Comparison of ENCODE assay signal across 12 cellular contexts in the genomic region with DNA sequence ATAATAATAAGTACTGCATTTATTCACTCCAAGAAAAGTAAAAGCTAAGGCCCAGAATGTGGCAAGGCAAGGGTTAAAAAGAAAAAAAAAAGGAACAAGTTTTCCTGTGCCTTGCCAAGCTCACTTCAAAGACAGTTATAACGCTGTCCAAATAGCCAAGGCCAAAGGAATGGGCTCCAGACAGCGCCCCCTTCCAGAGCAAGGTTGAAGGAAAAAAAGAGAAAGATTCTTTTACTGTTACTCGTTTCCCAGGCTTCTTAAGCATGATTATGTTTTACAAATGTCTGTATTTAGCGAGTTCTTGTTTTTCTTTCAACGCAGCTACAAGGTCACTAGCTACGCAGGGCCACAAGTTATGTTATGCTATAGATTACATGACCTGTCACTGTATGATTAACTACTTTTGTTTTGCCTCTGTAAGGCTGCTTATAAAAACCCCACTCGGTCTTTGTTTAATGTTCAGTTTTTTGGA. TPM values are rescaled to one million over a fixed set of nuclear protein-coding genes. Genes with fewer than 3 reads are reported as not detected.
DNase-seq lines count a peak whose midpoint lies in the region; ATAC-seq and TF ChIP-seq lines count a peak whose summit lies in the region.
"Had no signal": no experiment of that assay in that cellular context is flagged by ENCODE, and none has a peak within 500 bp of the region (broad histone marks: within the 10 kb centered on the region; RNA-seq: fewer than 3 reads in every experiment).

No MANE protein-coding gene starts in this region.

- peaks cover 8% of the 10 kb centered on the region for H3K27me3 Mint-ChIP-seq in GM23338 (ENCODE audit: insufficient read depth, low read depth, poor library complexity)
- peaks cover 4% of the 10 kb centered on the region for H3K27me3 Mint-ChIP-seq in glutamatergic neuron (ENCODE audit: unreplicated experiment)
- H3K27me3 Mint-ChIP-seq in activated naive CD4-positive, alpha-beta T cell treated with anti-CD3 and anti-CD28 coated beads, Interleukin-2, amount 10 ng/mL, durations not matched to agents 7 days and 5 days: peaks cover 4% of the 10 kb centered on the region
- no peaks in the 10 kb centered on the region for H3K27me3 Mint-ChIP-seq in T-helper 2 cell treated with Interferon-gamma antibody and Interleukin-4, amounts not matched to agents 5 μg/mL and 100 μg/mL, for 36 hours (ENCODE audit: low read depth)
- H3K27me3 Mint-ChIP-seq: CD4-positive, CD25-positive, alpha-beta regulatory T cell; natural killer cell treated with Interleukin-12 subunit alpha and Interleukin-12 subunit beta and Interleukin-15 and Interleukin-18, amount 100 ng/mL, for 72 hours had no signal

- peak; percentile 80 for DNase-seq in GM23338 (ENCODE audit: low spot score)
- peak; percentile 22 for DNase-seq in glutamatergic neuron
- no peak for DNase-seq in activated naive CD4-positive, alpha-beta T cell treated with anti-CD3 and anti-CD28 coated beads, Interleukin-2, amount 10 ng/mL, durations not matched to agents 7 days and 5 days
- DNase-seq in stimulated activated CD8-positive, alpha-beta memory T cell treated with anti-CD3 and anti-CD28 coated beads, Interleukin-4, amount 100 ng/mL, for 48 hours: no peak
- DNase-seq in T-helper 2 cell treated with Interferon-gamma antibody and Interleukin-4, amounts not matched to agents 5 μg/mL and 100 μg/mL, for 36 hours (ENCODE audit: low spot score): no peak
- DNase-seq in dedifferentiated amniotic fluid mesenchymal stem cell (ENCODE audit: extremely low spot score): no peak
- DNase-seq: activated CD4-positive, alpha-beta T cell treated with anti-CD3 and anti-CD28 coated beads for 4 hours; CD4-positive, CD25-positive, alpha-beta regulatory T cell; MG63 had no signal

- H2AFZ ChIP-seq in GM23338: 0 out of 2 replicates have a peak overlapping the region, but pooled peaks have one; percentile 64

- H3F3A ChIP-seq in GM23338 (replicated peaks; ENCODE audit: low read depth): 0 out of 2 replicates have a peak, but pooled peaks cover 3% of the 10 kb centered on the region

- no peak overlapping the region for H3K4me3 Mint-ChIP-seq in GM23338
- no peak overlapping the region for H3K4me3 Mint-ChIP-seq in glutamatergic neuron (ENCODE audit: unreplicated experiment)
- no peak overlapping the region for H3K4me3 Mint-ChIP-seq in activated naive CD4-positive, alpha-beta T cell treated with anti-CD3 and anti-CD28 coated beads, Interleukin-2, amount 10 ng/mL, durations not matched to agents 7 days and 5 days
- no peak overlapping the region for H3K4me3 Mint-ChIP-seq in T-helper 2 cell treated with Interferon-gamma antibody and Interleukin-4, amounts not matched to agents 5 μg/mL and 100 μg/mL, for 36 hours
- H3K4me3 Mint-ChIP-seq: CD4-positive, CD25-positive, alpha-beta regulatory T cell; natural killer cell treated with Interleukin-12 subunit alpha and Interleukin-12 subunit beta and Interleukin-15 and Interleukin-18, amount 100 ng/mL, for 72 hours had no signal

- H3K9me3 Mint-ChIP-seq in GM23338: peaks cover 7% of the 10 kb centered on the region
- no peaks in the 10 kb centered on the region for H3K9me3 Mint-ChIP-seq in glutamatergic neuron (ENCODE audit: unreplicated experiment)
- H3K9me3 Mint-ChIP-seq in activated naive CD4-positive, alpha-beta T cell treated with anti-CD3 and anti-CD28 coated beads, Interleukin-2, amount 10 ng/mL, durations not matched to agents 7 days and 5 days: no peaks in the 10 kb centered on the region
- no peaks in the 10 kb centered on the region for H3K9me3 Mint-ChIP-seq in T-helper 2 cell treated with Interferon-gamma antibody and Interleukin-4, amounts not matched to agents 5 μg/mL and 100 μg/mL, for 36 hours
- H3K9me3 Mint-ChIP-seq: natural killer cell treated with Interleukin-12 subunit alpha and Interleukin-12 subunit beta and Interleukin-15 and Interleukin-18, amount 100 ng/mL, for 72 hours had no signal

- no peaks in the 10 kb centered on the region for H3K4me1 ChIP-seq in GM23338 (ENCODE audit: insufficient read depth)

- no peaks in the 10 kb centered on the region for H3K79me2 ChIP-seq in GM23338 (replicated peaks; ENCODE audit: insufficient read depth)

- no peaks in the 10 kb centered on the region for H3K4me1 Mint-ChIP-seq in GM23338
- no peaks in the 10 kb centered on the region for H3K4me1 Mint-ChIP-seq in glutamatergic neuron (ENCODE audit: low read depth, unreplicated experiment)
- H3K4me1 Mint-ChIP-seq in activated naive CD4-positive, alpha-beta T cell treated with anti-CD3 and anti-CD28 coated beads, Interleukin-2, amount 10 ng/mL, durations not matched to agents 7 days and 5 days: no peaks in the 10 kb centered on the region
- no peaks in the 10 kb centered on the region for H3K4me1 Mint-ChIP-seq in T-helper 2 cell treated with Interferon-gamma antibody and Interleukin-4, amounts not matched to agents 5 μg/mL and 100 μg/mL, for 36 hours (ENCODE audit: low read depth)
- H3K4me1 Mint-ChIP-seq: CD4-positive, CD25-positive, alpha-beta regulatory T cell had no signal

- H3K27me3 ChIP-seq in GM23338 (ENCODE audit: insufficient read depth): no peaks in the 10 kb centered on the region
- H3K27me3 ChIP-seq: MG63 had no signal

- no peaks in the 10 kb centered on the region for H3K9me2 ChIP-seq in GM23338 (ENCODE audit: insufficient read depth)

- no peak overlapping the region for H3K4me3 ChIP-seq in GM23338
- H3K4me3 ChIP-seq: MG63 had no signal

- CTCF ChIA-PET in activated naive CD4-positive, alpha-beta T cell treated with anti-CD3 and anti-CD28 coated beads, Interleukin-2, amount 10 ng/mL, durations not matched to agents 7 days and 5 days (lab: Charles Lee): no interaction called here

- no peaks in the 10 kb centered on the region for H4K20me1 ChIP-seq in GM23338 (replicated peaks; ENCODE audit: insufficient read depth)

- no peaks in the 10 kb centered on the region for H3K36me3 ChIP-seq in GM23338 (ENCODE audit: insufficient read depth)
- H3K36me3 ChIP-seq: MG63 had no signal

- TF ChIP-seq CTCF in 22Rv1 (IDR thresholded peaks at IDR 0.05) (peak; percentile 65), GM23338 (conservative IDR thresholded peaks at IDR 0.05; ENCODE audit: low read depth in 2 of 2) (peak; percentile 72 to 81), VCaP (conservative IDR thresholded peaks at IDR 0.05) (peak; percentile 33; the same call in 1 of the 2 replicates), glutamatergic neuron (IDR thresholded peaks at IDR 0.05; ENCODE audit: partially characterized antibody, unreplicated experiment) (peak; percentile 20)

- H3K27ac Mint-ChIP-seq in GM23338 (no peak overlapping the region), glutamatergic neuron (ENCODE audit: unreplicated experiment) (no peak overlapping the region)
- no peak overlapping the region for H3K27ac Mint-ChIP-seq in activated naive CD4-positive, alpha-beta T cell treated with anti-CD3 and anti-CD28 coated beads, Interleukin-2, amount 10 ng/mL, durations not matched to agents 7 days and 5 days
- H3K27ac Mint-ChIP-seq in T-helper 2 cell treated with Interferon-gamma antibody and Interleukin-4, amounts not matched to agents 5 μg/mL and 100 μg/mL, for 36 hours: no peak overlapping the region
- H3K27ac Mint-ChIP-seq: CD4-positive, CD25-positive, alpha-beta regulatory T cell; natural killer cell treated with Interleukin-12 subunit alpha and Interleukin-12 subunit beta and Interleukin-15 and Interleukin-18, amount 100 ng/mL, for 72 hours had no signal

- H3K36me3 Mint-ChIP-seq in GM23338 (ENCODE audit: low read depth): peaks cover 8% of the 10 kb centered on the region
- peaks cover 5% of the 10 kb centered on the region for H3K36me3 Mint-ChIP-seq in glutamatergic neuron (ENCODE audit: unreplicated experiment)
- H3K36me3 Mint-ChIP-seq in activated naive CD4-positive, alpha-beta T cell treated with anti-CD3 and anti-CD28 coated beads, Interleukin-2, amount 10 ng/mL, durations not matched to agents 7 days and 5 days: no peaks in the 10 kb centered on the region
- H3K36me3 Mint-ChIP-seq in T-helper 2 cell treated with Interferon-gamma antibody and Interleukin-4, amounts not matched to agents 5 μg/mL and 100 μg/mL, for 36 hours (ENCODE audit: low read depth): no peaks in the 10 kb centered on the region
- H3K36me3 Mint-ChIP-seq: CD4-positive, CD25-positive, alpha-beta regulatory T cell; natural killer cell treated with Interleukin-12 subunit alpha and Interleukin-12 subunit beta and Interleukin-15 and Interleukin-18, amount 100 ng/mL, for 72 hours had no signal

- no peak overlapping the region for H3K4me2 ChIP-seq in GM23338

- H3K27ac ChIP-seq in 22Rv1: no peak overlapping the region
- H3K27ac ChIP-seq in GM23338 (ENCODE audit: low read depth): no peak overlapping the region
- H3K27ac ChIP-seq in VCaP: no peak overlapping the region

- ATAC-seq in GM23338: peak; percentile 76
- ATAC-seq: natural killer cell treated with Interleukin-12 subunit alpha and Interleukin-12 subunit beta and Interleukin-15 and Interleukin-18, amount 100 ng/mL, for 72 hours had no signal

TF ChIP-seq in GM23338, 12 proteins besides CTCF, POLR2A, EP300 and RAD21 (continues in another document):
- TF ChIP-seq STAT1 (IDR thresholded peaks at IDR 0.05; ENCODE audit: unreplicated experiment) (no peak), NANOG (IDR thresholded peaks at IDR 0.05; ENCODE audit: borderline replicate concordance) (no peak), ZNF331 (CRISPR knock-in tag; IDR thresholded peaks at IDR 0.05; ENCODE audit: low read depth) (no peak)

RNA-seq across cellular contexts. Expression of gene EIF4H, which starts 9.1 kb away (rescaled TPM):
- 298 and 309 TPM in 2 replicates for total RNA-seq in GM23338 (2014; rRNA removed; shearing (Covaris generic))
- polyA plus RNA-seq in GM23338 (2016; fragmentation: Nextera tagmentation; extraction: Ambion mirVana): 183 and 197 TPM in 2 replicates
- 234 TPM for total RNA-seq in glutamatergic neuron (ENCODE audit: unreplicated experiment)

RNA-seq across cellular contexts. Expression of gene LAT2, which starts 44.8 kb away (rescaled TPM):
- total RNA-seq in GM23338 (2014; rRNA removed; shearing (Covaris generic)): 0.08 TPM in 1 of 2 replicates, not detected in the other
- polyA plus RNA-seq in GM23338 (2016; fragmentation: Nextera tagmentation; extraction: Ambion mirVana): 0.94 and 1.5 TPM in 2 replicates
- 1.5 TPM for total RNA-seq in glutamatergic neuron (ENCODE audit: unreplicated experiment)

Comparison
In these comparisons a context has a peak if more than half of its experiments do, and no peak if none do; other contexts are left out.
1. CTCF ChIP-seq: peak in every context shown above with its lines; median percentile 76 in GM23338; 65 in 22Rv1; 33 in VCaP; 20 in glutamatergic neuron.
2. DNase-seq: peak in GM23338 (single experiment) and glutamatergic neuron (single experiment); none in activated naive CD4-positive, alpha-beta T cell treated with anti-CD3 and anti-CD28 coated beads, Interleukin-2, amount 10 ng/mL, durations not matched to agents 7 days and 5 days (single experiment), stimulated activated CD8-positive, alpha-beta memory T cell treated with anti-CD3 and anti-CD28 coated beads, Interleukin-4, amount 100 ng/mL, for 48 hours (single experiment), T-helper 2 cell treated with Interferon-gamma antibody and Interleukin-4, amounts not matched to agents 5 μg/mL and 100 μg/mL, for 36 hours (single experiment) and dedifferentiated amniotic fluid mesenchymal stem cell (single experiment).